8 cellular contexts compared by ENCODE assay signal in the genomic region with DNA sequence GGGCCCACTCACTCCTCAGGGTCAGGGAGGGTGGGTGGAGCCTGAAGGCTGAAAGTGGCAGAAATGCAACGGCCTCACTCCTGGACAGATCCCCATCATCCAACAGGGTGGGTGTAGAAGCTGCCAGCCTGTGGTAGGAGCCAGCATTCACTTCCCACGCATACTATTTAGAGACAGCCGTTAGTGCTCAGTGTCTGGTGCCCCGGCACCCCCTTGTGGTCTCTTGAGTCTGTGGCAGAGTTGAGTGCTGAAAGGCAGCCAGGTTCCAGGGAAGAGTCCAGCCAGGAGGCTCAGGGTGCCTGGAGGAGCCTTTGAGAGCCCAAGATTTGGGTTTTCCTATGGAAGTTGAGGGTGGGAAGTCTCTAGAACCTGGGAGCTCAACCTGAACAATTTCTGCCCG. TPM values are rescaled to one million over a fixed set of nuclear protein-coding genes. Genes with fewer than 3 reads are reported as not detected.
DNase-seq lines count a peak whose midpoint lies in the region; ATAC-seq and TF ChIP-seq lines count a peak whose summit lies in the region.

No MANE protein-coding gene starts in this region.

- no peaks in the 10 kb centered on the region for H3K36me3 ChIP-seq in SJSA1
- H3K36me3 ChIP-seq in effector memory CD4-positive, alpha-beta T cell (ENCODE audit: control insufficient read depth, insufficient read depth, low read length) = no peaks in the 10 kb centered on the region

- H3K27me3 ChIP-seq in SJSA1 (replicated peaks) = peaks cover 10% of the 10 kb centered on the region
- H3K27me3 ChIP-seq in effector memory CD4-positive, alpha-beta T cell (replicated peaks; ENCODE audit: control insufficient read depth, insufficient read depth, low read length, poor library complexity, severe bottlenecking) = peaks cover 9% of the 10 kb centered on the region

- H3K4me1 ChIP-seq in SJSA1 (replicated peaks) = peaks cover under 1% of the 10 kb centered on the region
- peaks cover 15% of the 10 kb centered on the region for H3K4me1 ChIP-seq in effector memory CD4-positive, alpha-beta T cell (ENCODE audit: control insufficient read depth, insufficient read depth, low read length, poor library complexity, severe bottlenecking)

- no peak overlapping the region for H3K27ac ChIP-seq in SJSA1
- no peak overlapping the region for H3K27ac ChIP-seq in effector memory CD4-positive, alpha-beta T cell (ENCODE audit: insufficient read depth, low read length, poor library complexity, severe bottlenecking)

- DNase-seq in GM04503 (ENCODE audit: low read depth) = peak; percentile 28
- DNase-seq in SJSA1 (ENCODE audit: low read depth in 1 of 2, low spot score in 2 of 2) = peak; percentile 33 to 63
- peak; percentile 81 for DNase-seq in cerebellar cortex (ENCODE audit: low spot score)
- peak; percentile 79 for DNase-seq in left lobe of liver (ENCODE audit: low spot score)
- peak; percentile 52 for DNase-seq in stimulated activated naive CD8-positive, alpha-beta T cell treated with anti-CD3 and anti-CD28 coated beads, Interleukin-15, Interleukin-2, amounts not matched to agents 100 U/mL and 50 U/mL, for 24 hours
- DNase-seq in effector memory CD4-positive, alpha-beta T cell = no peak

- H3K9me3 ChIP-seq in SJSA1 (replicated peaks) = no peaks in the 10 kb centered on the region
- H3K9me3 ChIP-seq in effector memory CD4-positive, alpha-beta T cell (ENCODE audit: control insufficient read depth, low read length) = no peaks in the 10 kb centered on the region

- peak; percentile 74 for TF ChIP-seq CTCF in LNCAP (IDR thresholded peaks at IDR 0.05)

- peak; percentile 75 for ATAC-seq in left lobe of liver
- ATAC-seq in stimulated activated naive CD8-positive, alpha-beta T cell treated with anti-CD3 and anti-CD28 coated beads, Interleukin-15, Interleukin-2, amounts not matched to agents 100 U/mL and 50 U/mL, for 24 hours = peak; percentile 47
- no peak for ATAC-seq in GM18907 (IDR thresholded peaks at IDR 0.05; ENCODE audit: unreplicated experiment)

- no peak overlapping the region for H3K4me3 ChIP-seq in SJSA1
- no peak overlapping the region for H3K4me3 ChIP-seq in effector memory CD4-positive, alpha-beta T cell (ENCODE audit: insufficient read depth, low read depth, low read length, poor library complexity, severe bottlenecking)

RNA-seq across cellular contexts. Expression of a gene that starts 2.1 kb away (rescaled TPM):
- not detected in 2 replicates for total RNA-seq in SJSA1 (2014; rRNA removed; shearing (Covaris generic))
- 0.08 TPM for total RNA-seq in left lobe of liver

RNA-seq across cellular contexts. Expression of a gene that starts 15.8 kb away (rescaled TPM):
- total RNA-seq in SJSA1 (2014; rRNA removed; shearing (Covaris generic)) = not detected in 2 replicates
- 242 TPM for total RNA-seq in left lobe of liver

RNA-seq across cellular contexts. Expression of a gene that starts 34.1 kb away (rescaled TPM):
- 0.58 and 1.9 TPM in 2 replicates for total RNA-seq in SJSA1 (2014; rRNA removed; shearing (Covaris generic))
- total RNA-seq in left lobe of liver = 4.0 TPM

RNA-seq across cellular contexts. Expression of a gene that starts 46.7 kb away (rescaled TPM):
- total RNA-seq in SJSA1 (2014; rRNA removed; shearing (Covaris generic)) = 178 and 214 TPM in 2 replicates
- total RNA-seq in left lobe of liver = 115 TPM

Comparison
In these comparisons a context has a peak if more than half of its experiments do, and no peak if none do; other contexts are left out.
1. DNase-seq: peak in GM04503 (single experiment), SJSA1 (2 of 2), cerebellar cortex (single experiment), left lobe of liver (single experiment) and stimulated activated naive CD8-positive, alpha-beta T cell treated with anti-CD3 and anti-CD28 coated beads, Interleukin-15, Interleukin-2, amounts not matched to agents 100 U/mL and 50 U/mL, for 24 hours (single experiment); none in effector memory CD4-positive, alpha-beta T cell (0 of 3).
2. RNA of a gene that starts 15.8 kb away (total RNA-seq): 242 TPM in left lobe of liver (single experiment); not detected in SJSA1; every median in the first group is over 100 times any median in the second.